Comparison of ENCODE assay signal across 8 cellular contexts in the genomic region with DNA sequence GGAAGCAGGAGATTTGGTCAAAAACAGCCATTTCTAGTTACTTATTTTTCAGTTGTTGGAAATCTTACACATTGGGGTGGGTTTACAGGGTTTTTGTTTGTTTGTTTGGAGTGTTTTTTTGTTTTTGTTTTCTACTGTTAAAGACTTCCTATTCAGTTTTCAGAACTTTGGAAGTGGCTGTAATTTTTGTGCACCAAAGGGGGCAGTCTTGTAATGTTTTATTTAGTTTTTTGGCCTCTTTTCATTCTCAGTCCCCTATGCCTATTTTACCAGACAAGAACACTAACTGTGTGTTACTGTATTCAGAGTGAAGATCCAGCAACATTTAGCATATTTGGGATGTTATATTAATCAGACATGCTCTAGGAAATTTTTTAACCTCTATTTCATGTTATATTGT. TPM values are rescaled to one million over a fixed set of nuclear protein-coding genes. Genes with fewer than 3 reads are reported as not detected.
DNase-seq lines count a peak whose midpoint lies in the region; TF ChIP-seq lines count a peak whose summit lies in the region.

No MANE protein-coding gene starts in this region.

- peaks cover 5% of the 10 kb centered on the region for H3K27me3 Mint-ChIP-seq in neural progenitor cell (ENCODE audit: insufficient read depth, low read depth)

- H3K4me3 Mint-ChIP-seq in neural progenitor cell, result no peak overlapping the region

- no peak overlapping the region for H2AFZ ChIP-seq in neural progenitor cell (replicated peaks)

- DNase-seq in DMS 273 treated with DMSO at 0.1 percent for 48 hours (lab: John Stamatoyannopoulos, UW) (peak; percentile 13), LHCN-M2 (ENCODE audit: low read depth) (peak; percentile 33), breast epithelium (ENCODE audit: low spot score in 2 of 2) (no peak), neural progenitor cell (ENCODE audit: low spot score) (no peak), NCI-H187 treated with DMSO at 0.1 percent for 48 hours (lab: John Stamatoyannopoulos, UW) (no peak)
- DNase-seq in activated CD4-positive, alpha-beta T cell treated with anti-CD3 and anti-CD28 coated beads, Interleukin-2, amount 50 U/mL, for 4 hours, result no peak
- no peak for DNase-seq in activated CD4-positive, alpha-beta T cell treated with anti-CD3 and anti-CD28 coated beads, Interleukin-2, amount 50 U/mL, for 48 hours
- DNase-seq in effector memory CD4-positive, alpha-beta T cell, result no peak

- no peak overlapping the region for H3K4me2 ChIP-seq in neural progenitor cell

- no peaks in the 10 kb centered on the region for H3F3A ChIP-seq in neural progenitor cell (ENCODE audit: low read depth)

- H3K4me3 ChIP-seq in breast epithelium (no peak overlapping the region), neural progenitor cell (no peak overlapping the region)
- H3K4me3 ChIP-seq in effector memory CD4-positive, alpha-beta T cell (ENCODE audit: insufficient read depth, low read depth, low read length, poor library complexity, severe bottlenecking), result no peak overlapping the region

- H3K36me3 ChIP-seq in breast epithelium (no peaks in the 10 kb centered on the region), neural progenitor cell (no peaks in the 10 kb centered on the region)
- no peaks in the 10 kb centered on the region for H3K36me3 ChIP-seq in effector memory CD4-positive, alpha-beta T cell (ENCODE audit: control insufficient read depth, insufficient read depth, low read length)

- H3K79me2 ChIP-seq in neural progenitor cell (ENCODE audit: low read depth), result no peaks in the 10 kb centered on the region

- intact Hi-C loops in breast epithelium (cut with DNase I; ENCODE audit: low total_unique reads), result no loop called here

- peak; percentile 20 to 45 (median 41) for TF ChIP-seq CTCF in breast epithelium (IDR thresholded peaks at IDR 0.05)
- peak; percentile 49 for TF ChIP-seq CTCF in neural progenitor cell (IDR thresholded peaks at IDR 0.05)

- no peak overlapping the region for H3K9ac ChIP-seq in neural progenitor cell

- TF ChIP-seq POLR2A in breast epithelium (IDR thresholded peaks at IDR 0.05), result no peak

- no peaks in the 10 kb centered on the region for H3K36me3 Mint-ChIP-seq in neural progenitor cell

- H3K27me3 ChIP-seq in breast epithelium, result no peaks in the 10 kb centered on the region
- H3K27me3 ChIP-seq in neural progenitor cell, result peaks cover 42% of the 10 kb centered on the region
- no peaks in the 10 kb centered on the region for H3K27me3 ChIP-seq in effector memory CD4-positive, alpha-beta T cell (replicated peaks; ENCODE audit: control insufficient read depth, insufficient read depth, low read length, poor library complexity, severe bottlenecking)

- H3K27ac Mint-ChIP-seq in neural progenitor cell, result no peak overlapping the region

- H3K4me1 Mint-ChIP-seq in neural progenitor cell, result no peaks in the 10 kb centered on the region

- H3K9me3 Mint-ChIP-seq in neural progenitor cell, result no peaks in the 10 kb centered on the region

- H3K27ac ChIP-seq in breast epithelium, result no peak overlapping the region
- no peak overlapping the region for H3K27ac ChIP-seq in neural progenitor cell
- H3K27ac ChIP-seq in effector memory CD4-positive, alpha-beta T cell (ENCODE audit: insufficient read depth, low read length, poor library complexity, severe bottlenecking), result no peak overlapping the region

- H4K20me1 ChIP-seq in neural progenitor cell (ENCODE audit: low read depth), result no peaks in the 10 kb centered on the region

- H3K4me1 ChIP-seq in breast epithelium (no peaks in the 10 kb centered on the region), neural progenitor cell (no peaks in the 10 kb centered on the region)
- no peaks in the 10 kb centered on the region for H3K4me1 ChIP-seq in effector memory CD4-positive, alpha-beta T cell (ENCODE audit: control insufficient read depth, insufficient read depth, low read length, poor library complexity, severe bottlenecking)

- H3K9me3 ChIP-seq in breast epithelium (no peaks in the 10 kb centered on the region), neural progenitor cell (ENCODE audit: low read depth) (no peaks in the 10 kb centered on the region)
- no peaks in the 10 kb centered on the region for H3K9me3 ChIP-seq in effector memory CD4-positive, alpha-beta T cell (ENCODE audit: control insufficient read depth, low read length)

RNA-seq across cellular contexts. Expression of a gene that starts 20.6 kb away (rescaled TPM):
- total RNA-seq in LHCN-M2 (2014; rRNA removed), result 11.9 and 17.6 TPM in 2 replicates
- 14.9 TPM for polyA plus RNA-seq in LHCN-M2 (2012)
- total RNA-seq in breast epithelium, result 1 to 10 TPM; 1.3 to 6.9 (median 3.6) TPM
- 0.96 TPM in 1 of 2 replicates, not detected in the other for total RNA-seq in neural progenitor cell (ENCODE audit: low replicate concordance)

RNA-seq across cellular contexts. Expression of a gene that starts 43.6 kb away (rescaled TPM):
- total RNA-seq in LHCN-M2 (2014; rRNA removed) (9.9 and 13.5 TPM in 2 replicates), breast epithelium (10 to 100 TPM; 17.4 to 20.3 (median 19.3) TPM), neural progenitor cell (ENCODE audit: low replicate concordance) (1.5 and 2.2 TPM in 2 replicates)
- polyA plus RNA-seq in LHCN-M2 (2012), result 6.9 TPM

RNA-seq across cellular contexts. Expression of a gene that starts 46.0 kb away (rescaled TPM):
- not detected in 2 replicates for total RNA-seq in LHCN-M2 (2014; rRNA removed)
- not detected for polyA plus RNA-seq in LHCN-M2 (2012)
- 1 to 10 TPM in 1 of 3 donors, under 1 TPM in 2; 0.16 to 3.3 (median 0.59) TPM for total RNA-seq in breast epithelium
- total RNA-seq in neural progenitor cell (ENCODE audit: low replicate concordance), result 0.34 TPM in 1 of 2 replicates, not detected in the other

RNA-seq across cellular contexts. Expression of a gene that starts 46.1 kb away (rescaled TPM):
- total RNA-seq in LHCN-M2 (2014; rRNA removed) (not detected in 2 replicates), breast epithelium (1 to 10 TPM in 1 of 3 donors, not detected in 2; 1.0 TPM), neural progenitor cell (ENCODE audit: low replicate concordance) (1.1 TPM in 2 replicates)
- not detected for polyA plus RNA-seq in LHCN-M2 (2012)

RNA-seq across cellular contexts. Expression of a gene that starts 58.3 kb away (rescaled TPM):
- 0.17 and 0.58 TPM in 2 replicates for total RNA-seq in LHCN-M2 (2014; rRNA removed)
- 0.09 TPM for polyA plus RNA-seq in LHCN-M2 (2012)
- total RNA-seq in breast epithelium, result 10 to 100 TPM in 2 of 3 donors, under 1 TPM in 1; 0.32 to 66.9 (median 10.2) TPM
- total RNA-seq in neural progenitor cell (ENCODE audit: low replicate concordance), result 1.6 TPM in 1 of 2 replicates, not detected in the other

Comparison
In these comparisons a context has a peak if more than half of its experiments do, and no peak if none do; other contexts are left out.
1. DNase-seq: peak in DMS 273 treated with DMSO at 0.1 percent for 48 hours (single experiment) and LHCN-M2 (single experiment); none in breast epithelium (0 of 2), neural progenitor cell (single experiment), activated CD4-positive, alpha-beta T cell treated with anti-CD3 and anti-CD28 coated beads, Interleukin-2, amount 50 U/mL, for 4 hours (0 of 2), activated CD4-positive, alpha-beta T cell treated with anti-CD3 and anti-CD28 coated beads, Interleukin-2, amount 50 U/mL, for 48 hours (0 of 2), effector memory CD4-positive, alpha-beta T cell (0 of 3) and NCI-H187 treated with DMSO at 0.1 percent for 48 hours (single experiment).